Comparison of ENCODE assay signal across 15 cellular contexts in the genomic region with DNA sequence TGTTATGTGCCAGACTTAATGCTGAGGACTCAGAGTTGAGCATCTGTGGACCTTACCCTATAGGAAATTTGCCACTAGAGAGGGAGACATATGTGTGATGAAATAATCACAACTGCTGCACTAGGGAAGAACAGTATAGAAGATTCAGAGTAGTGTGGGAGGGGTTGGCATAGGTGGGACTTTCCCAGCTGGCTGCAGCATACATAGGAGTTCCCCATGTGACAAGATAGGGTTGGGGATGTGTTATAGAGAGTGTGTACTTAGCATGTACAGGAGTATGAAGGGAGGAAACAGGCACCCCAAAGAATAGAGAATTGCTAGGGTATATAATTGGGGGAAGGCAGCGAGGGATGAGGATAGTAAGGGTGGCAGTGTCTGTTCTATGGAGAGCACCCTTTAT.
DNase-seq lines count a peak whose midpoint lies in the region; ATAC-seq and TF ChIP-seq lines count a peak whose summit lies in the region.
"Had no signal": no experiment of that assay in that cellular context is flagged by ENCODE, and none has a peak within 500 bp of the region (broad histone marks: within the 10 kb centered on the region; RNA-seq: fewer than 3 reads in every experiment).

No MANE protein-coding gene starts in this region.

- CTCF ChIA-PET in activated naive CD4-positive, alpha-beta T cell treated with anti-CD3 and anti-CD28 coated beads, Interleukin-2, amount 10 ng/mL, durations not matched to agents 7 days and 5 days (lab: Charles Lee), result interaction anchor here (1.5 kb wide), 1 partner anchor 156 kb away, joined by 3 read pairs; no protein-coding TSS in a partner anchor

- no peaks in the 10 kb centered on the region for H3K9me3 Mint-ChIP-seq in activated naive CD4-positive, alpha-beta T cell treated with anti-CD3 and anti-CD28 coated beads, Interleukin-2, amount 10 ng/mL, durations not matched to agents 7 days and 5 days
- H3K9me3 Mint-ChIP-seq: mesothelial cell of epicardium had no signal

- no peaks in the 10 kb centered on the region for H3K9me2 ChIP-seq in SU-DHL-6 (replicated peaks; ENCODE audit: insufficient read depth, low read length)

- H3K4me2 ChIP-seq in SU-DHL-6 (ENCODE audit: low read depth, low read length, poor library complexity, severe bottlenecking), result peak overlapping the region; percentile 94

- H3K79me2 ChIP-seq in SU-DHL-6 (ENCODE audit: insufficient read depth, low read length), result peaks cover 75% of the 10 kb centered on the region

- no peaks in the 10 kb centered on the region; the same call in 1 of the 2 replicates for H4K20me1 ChIP-seq in SU-DHL-6 (ENCODE audit: low read depth, low read length)

- H3K4me3 Mint-ChIP-seq in activated naive CD4-positive, alpha-beta T cell treated with anti-CD3 and anti-CD28 coated beads, Interleukin-2, amount 10 ng/mL, durations not matched to agents 7 days and 5 days, result no peak overlapping the region
- H3K4me3 Mint-ChIP-seq: mesothelial cell of epicardium had no signal

- no peak for TF ChIP-seq CTCF in SU-DHL-6 (IDR thresholded peaks at IDR 0.05; ENCODE audit: insufficient read depth, low read length, poor library complexity, severe bottlenecking)

- no peak overlapping the region for H3K4me3 ChIP-seq in SU-DHL-6 (ENCODE audit: insufficient read depth, low read length, poor library complexity, severe bottlenecking)
- H3K4me3 ChIP-seq: ovary, spleen, upper lobe of left lung had no signal

- H3K27ac ChIP-seq in SU-DHL-6 (ENCODE audit: low read depth, low read length), result no peak overlapping the region
- H3K27ac ChIP-seq: ovary, spleen, upper lobe of left lung had no signal

- no peak overlapping the region for H3K27ac Mint-ChIP-seq in activated naive CD4-positive, alpha-beta T cell treated with anti-CD3 and anti-CD28 coated beads, Interleukin-2, amount 10 ng/mL, durations not matched to agents 7 days and 5 days
- H3K27ac Mint-ChIP-seq: mesothelial cell of epicardium had no signal

- DNase-seq in activated naive CD4-positive, alpha-beta T cell treated with Interleukin-2 at 50 U/mL for 16 hours, result peak; percentile 39
- DNase-seq in activated naive CD4-positive, alpha-beta T cell treated with anti-CD3 and anti-CD28 coated beads, Interleukin-2, amount 10 ng/mL, durations not matched to agents 7 days and 5 days, result no peak
- peak; percentile 43 for DNase-seq in stimulated activated CD8-positive, alpha-beta memory T cell treated with anti-CD3 and anti-CD28 coated beads, Interleukin-4, amount 100 ng/mL, for 48 hours
- DNase-seq in effector CD8-positive, alpha-beta T cell (lab: John Stamatoyannopoulos, UW), result no peak
- DNase-seq in DMS53 (lab: John Stamatoyannopoulos, UW), result no peak
- DNase-seq: MM.1S, ovary, spleen, T1000, upper lobe of left lung had no signal

- peak; percentile 41 for ATAC-seq in GM21723 (IDR thresholded peaks at IDR 0.05; ENCODE audit: unreplicated experiment)
- no peak for ATAC-seq in HG02840 (IDR thresholded peaks at IDR 0.05; ENCODE audit: low FRiP score, unreplicated experiment)
- ATAC-seq: Right ventricle myocardium inferior had no signal

- H3K4me1 Mint-ChIP-seq in activated naive CD4-positive, alpha-beta T cell treated with anti-CD3 and anti-CD28 coated beads, Interleukin-2, amount 10 ng/mL, durations not matched to agents 7 days and 5 days, result peaks cover 20% of the 10 kb centered on the region

- H2AFZ ChIP-seq in SU-DHL-6 (ENCODE audit: low read depth, low read length, severe bottlenecking), result no peak overlapping the region

- no peak overlapping the region for H3K9ac ChIP-seq in SU-DHL-6 (ENCODE audit: low read length)

- no peaks in the 10 kb centered on the region for H3K27me3 ChIP-seq in SU-DHL-6 (ENCODE audit: low read length)
- H3K27me3 ChIP-seq: ovary, spleen, upper lobe of left lung had no signal

- H3K36me3 Mint-ChIP-seq in activated naive CD4-positive, alpha-beta T cell treated with anti-CD3 and anti-CD28 coated beads, Interleukin-2, amount 10 ng/mL, durations not matched to agents 7 days and 5 days, result no peaks in the 10 kb centered on the region
- H3K36me3 Mint-ChIP-seq: mesothelial cell of epicardium had no signal

- H3K36me3 ChIP-seq in SU-DHL-6 (ENCODE audit: low read length), result no peaks in the 10 kb centered on the region
- H3K36me3 ChIP-seq: ovary, upper lobe of left lung had no signal

- H3F3A ChIP-seq in SU-DHL-6 (ENCODE audit: insufficient read depth), result no peaks in the 10 kb centered on the region

- no peaks in the 10 kb centered on the region for H3K27me3 Mint-ChIP-seq in activated naive CD4-positive, alpha-beta T cell treated with anti-CD3 and anti-CD28 coated beads, Interleukin-2, amount 10 ng/mL, durations not matched to agents 7 days and 5 days

- H3K9me3 ChIP-seq in SU-DHL-6 (ENCODE audit: insufficient read depth, low read length), result no peaks in the 10 kb centered on the region
- H3K9me3 ChIP-seq: ovary, spleen, upper lobe of left lung had no signal

Comparison
In these comparisons a context has a peak if more than half of its experiments do, and no peak if none do; other contexts are left out.
1. DNase-seq: peak in activated naive CD4-positive, alpha-beta T cell treated with Interleukin-2 at 50 U/mL for 16 hours (single experiment) and stimulated activated CD8-positive, alpha-beta memory T cell treated with anti-CD3 and anti-CD28 coated beads, Interleukin-4, amount 100 ng/mL, for 48 hours (single experiment); none in activated naive CD4-positive, alpha-beta T cell treated with anti-CD3 and anti-CD28 coated beads, Interleukin-2, amount 10 ng/mL, durations not matched to agents 7 days and 5 days (single experiment), effector CD8-positive, alpha-beta T cell (single experiment) and DMS53 (single experiment).